Comparison of ENCODE assay signal across 1 cellular context in genomic region chr4:125313497-125313896, GRCh38.
TF ChIP-seq lines count a peak whose summit lies in the region.

No MANE protein-coding gene starts in this region.

TF ChIP-seq in HEK293, 187 proteins besides CTCF, POLR2A, EP300 and RAD21 (continued from another document):
- TF ChIP-seq REST (tag by site-specific recombination; IDR thresholded peaks at IDR 0.05) = no peak
